ENCODE assay signal across 1 cellular context in genomic region chr9:130659699-130660248, GRCh38.
TF ChIP-seq lines count a peak whose summit lies in the region.

No MANE protein-coding gene starts in this region.

TF ChIP-seq in IMR-90, 13 proteins besides CTCF, POLR2A, EP300 and RAD21:
- TF ChIP-seq ELK1 (IDR thresholded peaks at IDR 0.05; ENCODE audit: borderline replicate concordance, low read depth, low read length) (no peak), BHLHE40 (IDR thresholded peaks at IDR 0.05; ENCODE audit: low read depth, low read length) (no peak), RFX5 (IDR thresholded peaks at IDR 0.05; ENCODE audit: low read depth, low read length) (no peak), RCOR1 (IDR thresholded peaks at IDR 0.05; ENCODE audit: insufficient replicate concordance, low read length) (no peak), MAZ (IDR thresholded peaks at IDR 0.05; ENCODE audit: borderline replicate concordance, low read depth, low read length) (no peak), CHD1 (IDR thresholded peaks at IDR 0.05; ENCODE audit: low read depth, low read length) (no peak), FOS (IDR thresholded peaks at IDR 0.05; ENCODE audit: low read depth, low read length) (no peak), MXI1 (IDR thresholded peaks at IDR 0.05; ENCODE audit: borderline replicate concordance, low read depth, low read length) (no peak), CEBPB (IDR thresholded peaks at IDR 0.05; ENCODE audit: low read depth, low read length) (no peak), NFE2L2 (IDR thresholded peaks at IDR 0.05; ENCODE audit: low read depth, low read length) (no peak), MAFK (IDR thresholded peaks at IDR 0.05; ENCODE audit: low read depth, low read length) (no peak), SMC3 (IDR thresholded peaks at IDR 0.05; ENCODE audit: low read depth, low read length) (no peak)
- TF ChIP-seq, protein P1, sequence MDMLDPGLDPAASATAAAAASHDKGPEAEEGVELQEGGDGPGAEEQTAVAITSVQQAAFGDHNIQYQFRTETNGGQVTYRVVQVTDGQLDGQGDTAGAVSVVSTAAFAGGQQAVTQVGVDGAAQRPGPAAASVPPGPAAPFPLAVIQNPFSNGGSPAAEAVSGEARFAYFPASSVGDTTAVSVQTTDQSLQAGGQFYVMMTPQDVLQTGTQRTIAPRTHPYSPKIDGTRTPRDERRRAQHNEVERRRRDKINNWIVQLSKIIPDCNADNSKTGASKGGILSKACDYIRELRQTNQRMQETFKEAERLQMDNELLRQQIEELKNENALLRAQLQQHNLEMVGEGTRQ (IDR thresholded peaks at IDR 0.05; ENCODE audit: low read depth, low read length), result no peak
